Comparison of ENCODE assay signal across 1 cellular context in the genomic region with DNA sequence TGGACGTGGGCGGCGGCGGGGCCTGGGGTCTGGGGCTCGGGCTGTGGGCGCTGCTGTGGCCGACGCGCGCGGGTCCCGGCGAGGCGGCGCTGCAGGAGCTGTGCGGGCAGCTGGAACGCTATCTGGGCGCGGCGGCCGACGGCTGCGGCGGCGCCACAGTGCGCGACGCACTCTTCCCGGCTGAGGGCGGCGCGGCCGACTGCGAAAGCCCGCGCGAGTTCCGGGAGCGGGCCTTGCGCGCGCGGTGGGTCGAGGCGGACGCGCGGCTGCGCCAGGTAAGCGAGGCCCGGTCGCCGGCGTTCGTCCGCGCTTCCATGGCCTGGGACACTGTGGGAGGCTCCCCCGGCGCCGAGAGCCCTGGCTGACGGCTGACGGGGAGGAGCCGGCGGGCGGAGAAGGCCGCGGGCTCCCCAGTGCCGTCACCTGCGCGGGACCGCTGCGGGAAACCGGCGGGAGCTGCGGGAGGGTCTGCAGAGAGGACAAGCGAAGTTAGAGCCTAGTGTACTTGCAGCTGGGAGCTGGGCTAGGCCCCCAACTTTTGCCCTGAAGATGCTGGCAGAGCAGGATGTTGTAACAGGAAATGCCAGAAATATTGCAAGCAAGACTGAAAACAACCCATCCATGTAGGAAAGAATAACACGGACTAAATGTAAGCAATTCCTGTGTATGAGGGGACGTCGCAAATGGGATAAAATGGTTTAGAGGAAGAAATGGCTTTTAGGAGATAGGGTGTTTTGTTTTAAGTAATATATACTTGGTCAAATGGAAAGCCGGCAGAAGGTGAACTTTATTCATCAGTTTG.
TF ChIP-seq lines count a peak whose summit lies in the region.

No MANE protein-coding gene starts in this region.

TF ChIP-seq in K562, 482 proteins besides CTCF, POLR2A, EP300 and RAD21 (continued from another document):
- TF ChIP-seq POLR2G (IDR thresholded peaks at IDR 0.05; ENCODE audit: low read depth, low read length) (peak; percentile 79), HNRNPLL (IDR thresholded peaks at IDR 0.05; ENCODE audit: low read depth, low read length, poor library complexity, severe bottlenecking) (peak; percentile 52), ZFX (CRISPR knock-in tag; IDR thresholded peaks at IDR 0.05) (peak; percentile 58)
- TF ChIP-seq, protein P1, sequence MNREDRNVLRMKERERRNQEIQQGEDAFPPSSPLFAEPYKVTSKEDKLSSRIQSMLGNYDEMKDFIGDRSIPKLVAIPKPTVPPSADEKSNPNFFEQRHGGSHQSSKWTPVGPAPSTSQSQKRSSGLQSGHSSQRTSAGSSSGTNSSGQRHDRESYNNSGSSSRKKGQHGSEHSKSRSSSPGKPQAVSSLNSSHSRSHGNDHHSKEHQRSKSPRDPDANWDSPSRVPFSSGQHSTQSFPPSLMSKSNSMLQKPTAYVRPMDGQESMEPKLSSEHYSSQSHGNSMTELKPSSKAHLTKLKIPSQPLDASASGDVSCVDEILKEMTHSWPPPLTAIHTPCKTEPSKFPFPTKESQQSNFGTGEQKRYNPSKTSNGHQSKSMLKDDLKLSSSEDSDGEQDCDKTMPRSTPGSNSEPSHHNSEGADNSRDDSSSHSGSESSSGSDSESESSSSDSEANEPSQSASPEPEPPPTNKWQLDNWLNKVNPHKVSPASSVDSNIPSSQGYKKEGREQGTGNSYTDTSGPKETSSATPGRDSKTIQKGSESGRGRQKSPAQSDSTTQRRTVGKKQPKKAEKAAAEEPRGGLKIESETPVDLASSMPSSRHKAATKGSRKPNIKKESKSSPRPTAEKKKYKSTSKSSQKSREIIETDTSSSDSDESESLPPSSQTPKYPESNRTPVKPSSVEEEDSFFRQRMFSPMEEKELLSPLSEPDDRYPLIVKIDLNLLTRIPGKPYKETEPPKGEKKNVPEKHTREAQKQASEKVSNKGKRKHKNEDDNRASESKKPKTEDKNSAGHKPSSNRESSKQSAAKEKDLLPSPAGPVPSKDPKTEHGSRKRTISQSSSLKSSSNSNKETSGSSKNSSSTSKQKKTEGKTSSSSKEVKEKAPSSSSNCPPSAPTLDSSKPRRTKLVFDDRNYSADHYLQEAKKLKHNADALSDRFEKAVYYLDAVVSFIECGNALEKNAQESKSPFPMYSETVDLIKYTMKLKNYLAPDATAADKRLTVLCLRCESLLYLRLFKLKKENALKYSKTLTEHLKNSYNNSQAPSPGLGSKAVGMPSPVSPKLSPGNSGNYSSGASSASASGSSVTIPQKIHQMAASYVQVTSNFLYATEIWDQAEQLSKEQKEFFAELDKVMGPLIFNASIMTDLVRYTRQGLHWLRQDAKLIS (CRISPR knock-in tag; IDR thresholded peaks at IDR 0.05): 0 out of 2 replicates have a peak, but pooled peaks have one; percentile 42
